In the genomic region with DNA sequence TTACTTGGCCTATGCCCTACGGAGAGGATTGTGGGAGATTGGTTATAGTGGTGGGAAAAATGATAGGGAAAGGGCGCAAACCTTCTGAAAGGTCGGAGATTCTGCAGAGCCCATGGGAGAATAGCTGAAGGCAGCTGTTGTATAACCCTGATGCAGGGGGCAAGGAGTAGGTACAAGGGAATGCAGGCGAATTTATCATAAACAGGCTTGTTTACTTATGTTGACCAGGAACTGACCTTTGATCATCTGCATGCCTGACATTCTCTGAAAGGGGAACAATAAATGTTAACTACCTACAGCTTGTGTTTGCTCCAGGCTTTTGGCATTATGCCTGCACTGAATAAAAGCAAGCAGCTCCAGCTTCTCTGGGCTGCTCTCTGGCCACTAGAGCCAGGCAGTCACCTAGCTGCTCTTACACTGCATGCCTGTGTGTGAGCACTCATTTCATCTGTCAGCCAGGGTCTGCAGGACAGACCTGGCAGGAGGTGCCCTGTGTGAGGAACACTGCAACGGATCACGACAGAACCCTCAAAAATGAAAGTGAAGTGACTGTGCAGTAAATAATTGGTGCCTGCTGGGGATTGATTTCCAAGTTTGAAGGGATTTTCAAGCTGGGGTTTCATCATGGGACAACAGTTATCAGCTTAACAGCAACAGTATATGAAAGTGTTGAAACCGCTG, we compare ENCODE assay signal across 10 cellular contexts. TPM values are rescaled to one million over a fixed set of nuclear protein-coding genes. Genes with fewer than 3 reads are reported as not detected.
A peak's percentile ranks its signal among the peaks of the same experiment; 100 is the strongest.
DNase-seq lines count a peak whose midpoint lies in the region; ATAC-seq and TF ChIP-seq lines count a peak whose summit lies in the region.
"Had no signal": no experiment of that assay in that cellular context is flagged by ENCODE, and none has a peak within 500 bp of the region (broad histone marks: within the 10 kb centered on the region; RNA-seq: fewer than 3 reads in every experiment).

No MANE protein-coding gene starts in this region.

- no peaks in the 10 kb centered on the region for H4K20me1 ChIP-seq in KMS-11 (ENCODE audit: insufficient read depth)

- no peak overlapping the region for H3K27ac Mint-ChIP-seq in activated T-helper 1 cell treated with anti-CD3 and anti-CD28 coated beads, Interleukin-12 subunit alpha, Interleukin-12 subunit beta, Interleukin-2, Interleukin-4 antibody, amounts not matched to agents 30 ng/mL and 10 ng/mL and 1 ng/mL, durations not matched to agents 14 hours and 24 hours and 36 hours
- no peak overlapping the region for H3K27ac Mint-ChIP-seq in stimulated activated memory B cell treated with anti-CD40 and anti-IgM and Interleukin-4, amounts not matched to agents 10 μg/mL and 1 μg/mL and 100 μg/mL, for 72 hours
- H3K27ac Mint-ChIP-seq in activated T-helper 17 cell treated with anti-CD3 and anti-CD28 coated beads, Interleukin-2, amount 50 U/mL, for 72 hours, result no peak overlapping the region

- H3K4me1 ChIP-seq in KMS-11 (ENCODE audit: low read depth, poor library complexity, severe bottlenecking), result no peaks in the 10 kb centered on the region
- peaks cover 12 to 15% of the 10 kb centered on the region in 2 experiments for H3K4me1 ChIP-seq in neutrophil (ENCODE audit: control insufficient read depth in 1 of 2, insufficient read depth in 1 of 2, low read depth in 1 of 2, low read length in 1 of 2)

- ATAC-seq in stimulated activated memory B cell treated with anti-CD40 and anti-IgM and Interleukin-4, amounts not matched to agents 10 μg/mL and 1 μg/mL and 100 μg/mL, for 72 hours, result no peak
- no peak for ATAC-seq in activated T-helper 17 cell treated with anti-CD3 and anti-CD28 coated beads, Interleukin-2, amount 50 U/mL, for 72 hours (replicated peaks)

- no peaks in the 10 kb centered on the region for H3K79me2 ChIP-seq in KMS-11 (ENCODE audit: insufficient read depth, low read depth)

- H3K4me1 Mint-ChIP-seq in activated T-helper 1 cell treated with anti-CD3 and anti-CD28 coated beads, Interleukin-12 subunit alpha, Interleukin-12 subunit beta, Interleukin-2, Interleukin-4 antibody, amounts not matched to agents 30 ng/mL and 10 ng/mL and 1 ng/mL, durations not matched to agents 14 hours and 24 hours and 36 hours (ENCODE audit: low read depth), result peaks cover 10% of the 10 kb centered on the region
- peaks cover 12% of the 10 kb centered on the region for H3K4me1 Mint-ChIP-seq in stimulated activated memory B cell treated with anti-CD40 and anti-IgM and Interleukin-4, amounts not matched to agents 10 μg/mL and 1 μg/mL and 100 μg/mL, for 72 hours
- no peaks in the 10 kb centered on the region for H3K4me1 Mint-ChIP-seq in activated T-helper 17 cell treated with anti-CD3 and anti-CD28 coated beads, Interleukin-2, amount 50 U/mL, for 72 hours

- intact Hi-C loops in activated T-helper 1 cell treated with anti-CD3 and anti-CD28 coated beads, Interleukin-12 subunit alpha, Interleukin-12 subunit beta, Interleukin-2, Interleukin-4 antibody, amounts not matched to agents 30 ng/mL and 10 ng/mL and 1 ng/mL, durations not matched to agents 14 hours and 24 hours and 36 hours (cut with micrococcal nuclease), result no loop called here

- H2AFZ ChIP-seq in KMS-11 (ENCODE audit: low read depth), result peak overlapping the region; percentile 25

- H3K27me3 ChIP-seq in KMS-11 (ENCODE audit: insufficient read depth, low read depth) (no peaks in the 10 kb centered on the region), neutrophil (no peaks in the 10 kb centered on the region)
- H3K27me3 ChIP-seq: cardiac muscle cell had no signal

- no peak overlapping the region for H3K4me3 Mint-ChIP-seq in activated T-helper 1 cell treated with anti-CD3 and anti-CD28 coated beads, Interleukin-12 subunit alpha, Interleukin-12 subunit beta, Interleukin-2, Interleukin-4 antibody, amounts not matched to agents 30 ng/mL and 10 ng/mL and 1 ng/mL, durations not matched to agents 14 hours and 24 hours and 36 hours
- H3K4me3 Mint-ChIP-seq in stimulated activated memory B cell treated with anti-CD40 and anti-IgM and Interleukin-4, amounts not matched to agents 10 μg/mL and 1 μg/mL and 100 μg/mL, for 72 hours, result no peak overlapping the region
- H3K4me3 Mint-ChIP-seq in activated T-helper 17 cell treated with anti-CD3 and anti-CD28 coated beads, Interleukin-2, amount 50 U/mL, for 72 hours, result no peak overlapping the region

- TF ChIP-seq CTCF in KMS-11 (conservative IDR thresholded peaks at IDR 0.05; ENCODE audit: low read depth, low read length) (no peak), coronary artery (IDR thresholded peaks at IDR 0.05) (no peak), neutrophil (IDR thresholded peaks at IDR 0.05) (no peak)

- H3K27ac ChIP-seq in KMS-11 (no peak overlapping the region; the same call in 1 of the 2 replicates), coronary artery (no peak overlapping the region), neutrophil (peak overlapping the region; percentile 43)
- H3K27ac ChIP-seq: cardiac muscle cell had no signal

- DNase-seq in DMS153 treated with DMSO at 0.1 percent for 48 hours (lab: John Stamatoyannopoulos, UW; ENCODE audit: unreplicated experiment), result peak; percentile 20
- DNase-seq in coronary artery (ENCODE audit: low spot score), result no peak
- DNase-seq in activated T-helper 1 cell treated with anti-CD3 and anti-CD28 coated beads, Interleukin-12 subunit alpha, Interleukin-12 subunit beta, Interleukin-2, Interleukin-4 antibody, amounts not matched to agents 30 ng/mL and 10 ng/mL and 1 ng/mL, durations not matched to agents 14 hours and 24 hours and 36 hours (ENCODE audit: low spot score), result no peak
- DNase-seq in 8988T, result no peak
- DNase-seq: NCI-H1105 treated with DMSO at 0.1 percent for 48 hours had no signal

- H3K4me2 ChIP-seq in KMS-11, result peak overlapping the region; percentile 46; the same call in 1 of the 2 replicates

- H3K9me3 Mint-ChIP-seq in activated T-helper 1 cell treated with anti-CD3 and anti-CD28 coated beads, Interleukin-12 subunit alpha, Interleukin-12 subunit beta, Interleukin-2, Interleukin-4 antibody, amounts not matched to agents 30 ng/mL and 10 ng/mL and 1 ng/mL, durations not matched to agents 14 hours and 24 hours and 36 hours, result no peaks in the 10 kb centered on the region
- H3K9me3 Mint-ChIP-seq in stimulated activated memory B cell treated with anti-CD40 and anti-IgM and Interleukin-4, amounts not matched to agents 10 μg/mL and 1 μg/mL and 100 μg/mL, for 72 hours, result peaks cover 5% of the 10 kb centered on the region
- no peaks in the 10 kb centered on the region for H3K9me3 Mint-ChIP-seq in activated T-helper 17 cell treated with anti-CD3 and anti-CD28 coated beads, Interleukin-2, amount 50 U/mL, for 72 hours

- H3K36me3 Mint-ChIP-seq in activated T-helper 1 cell treated with anti-CD3 and anti-CD28 coated beads, Interleukin-12 subunit alpha, Interleukin-12 subunit beta, Interleukin-2, Interleukin-4 antibody, amounts not matched to agents 30 ng/mL and 10 ng/mL and 1 ng/mL, durations not matched to agents 14 hours and 24 hours and 36 hours (ENCODE audit: low read depth), result no peaks in the 10 kb centered on the region
- no peaks in the 10 kb centered on the region for H3K36me3 Mint-ChIP-seq in stimulated activated memory B cell treated with anti-CD40 and anti-IgM and Interleukin-4, amounts not matched to agents 10 μg/mL and 1 μg/mL and 100 μg/mL, for 72 hours
- no peaks in the 10 kb centered on the region for H3K36me3 Mint-ChIP-seq in activated T-helper 17 cell treated with anti-CD3 and anti-CD28 coated beads, Interleukin-2, amount 50 U/mL, for 72 hours (ENCODE audit: low read depth)

- H3K36me3 ChIP-seq in KMS-11 (ENCODE audit: insufficient read depth) (no peaks in the 10 kb centered on the region), neutrophil (no peaks in the 10 kb centered on the region)
- H3K36me3 ChIP-seq: cardiac muscle cell had no signal

- H3K9me3 ChIP-seq in neutrophil, result no peaks in the 10 kb centered on the region

- H3K9ac ChIP-seq in KMS-11, result no peak overlapping the region

- H3K27me3 Mint-ChIP-seq in activated T-helper 1 cell treated with anti-CD3 and anti-CD28 coated beads, Interleukin-12 subunit alpha, Interleukin-12 subunit beta, Interleukin-2, Interleukin-4 antibody, amounts not matched to agents 30 ng/mL and 10 ng/mL and 1 ng/mL, durations not matched to agents 14 hours and 24 hours and 36 hours (ENCODE audit: insufficient read depth), result peaks cover 11% of the 10 kb centered on the region
- peaks cover 21% of the 10 kb centered on the region for H3K27me3 Mint-ChIP-seq in stimulated activated memory B cell treated with anti-CD40 and anti-IgM and Interleukin-4, amounts not matched to agents 10 μg/mL and 1 μg/mL and 100 μg/mL, for 72 hours
- peaks cover 11% of the 10 kb centered on the region for H3K27me3 Mint-ChIP-seq in activated T-helper 17 cell treated with anti-CD3 and anti-CD28 coated beads, Interleukin-2, amount 50 U/mL, for 72 hours

- no peak overlapping the region for H3K4me3 ChIP-seq in KMS-11 (IDR thresholded peaks at IDR 0.05; ENCODE audit: insufficient read depth, low read depth, low read length)
- peak overlapping the region; percentile 17 for H3K4me3 ChIP-seq in coronary artery
- peak overlapping the region in 1 of 2 experiments; percentile 20 for H3K4me3 ChIP-seq in neutrophil (ENCODE audit: low read depth in 1 of 2, low read length in 1 of 2)
- H3K4me3 ChIP-seq: cardiac muscle cell had no signal

RNA-seq across cellular contexts. Expression of gene ABCA13, which starts 31.1 kb away (rescaled TPM):
- total RNA-seq in activated T-helper 1 cell treated with anti-CD3 and anti-CD28 coated beads, Interleukin-12 subunit alpha, Interleukin-12 subunit beta, Interleukin-2, Interleukin-4 antibody, amounts not matched to agents 30 ng/mL and 10 ng/mL and 1 ng/mL, durations not matched to agents 14 hours and 24 hours and 36 hours, result not detected in 2 replicates
- not detected for total RNA-seq in activated T-helper 17 cell treated with anti-CD3 and anti-CD28 coated beads, Interleukin-2, amount 50 U/mL, for 72 hours

RNA-seq across cellular contexts. Expression of gene UPP1, which starts 51.1 kb away (rescaled TPM):
- 51.6 and 55.4 TPM in 2 replicates for total RNA-seq in activated T-helper 1 cell treated with anti-CD3 and anti-CD28 coated beads, Interleukin-12 subunit alpha, Interleukin-12 subunit beta, Interleukin-2, Interleukin-4 antibody, amounts not matched to agents 30 ng/mL and 10 ng/mL and 1 ng/mL, durations not matched to agents 14 hours and 24 hours and 36 hours
- total RNA-seq in activated T-helper 17 cell treated with anti-CD3 and anti-CD28 coated beads, Interleukin-2, amount 50 U/mL, for 72 hours, result 10 to 100 TPM; 69.1 to 83.9 TPM
